In genomic region chr12:129911437-129912049, GRCh38 we compare ENCODE assay signal across 8 cellular contexts. TPM values are rescaled to one million over a fixed set of nuclear protein-coding genes. Genes with fewer than 3 reads are reported as not detected.
DNase-seq lines count a peak whose midpoint lies in the region; ATAC-seq, FAIRE-seq and TF ChIP-seq lines count a peak whose summit lies in the region.

No MANE protein-coding gene starts in this region.

- H3K27me3 ChIP-seq in GM12878 (replicated peaks in 1 of 2; ENCODE audit: control insufficient read depth in 2 of 2, insufficient read depth in 2 of 2, low read length in 1 of 2), result no peaks in the 10 kb centered on the region
- H3K27me3 ChIP-seq in upper lobe of left lung, result no peaks in the 10 kb centered on the region

- TF ChIP-seq POLR2A in GM12878 (IDR thresholded peaks at IDR 0.05; ENCODE audit: low read depth, low read length), result no peak
- no peak for TF ChIP-seq POLR2A in upper lobe of left lung (IDR thresholded peaks at IDR 0.05)

- H3K4me1 ChIP-seq in GM12878 (ENCODE audit: control insufficient read depth, insufficient read depth, low read length) (no peaks in the 10 kb centered on the region), upper lobe of left lung (no peaks in the 10 kb centered on the region)

- WGBS in GM12878 (ENCODE audit: insufficient coverage, insufficient replicate concordance, low lambda C conversion rate, missing lambda C conversion rate), result 1% methylated on average over 8 of the region's 8 CpGs
- WGBS in upper lobe of left lung, 2 donors, result 5 to 6% methylated on average over 8 of the region's 8 CpGs

- no TSS peak for BruUV-seq in GM12878 (replicated peaks; lab: Mats Ljungman, UMichigan)

- RAD21 ChIA-PET in GM12878 (lab: Charles Lee; ENCODE audit: unreplicated experiment), result interaction anchor here (0.6 to 2.2 kb wide), 5 partner anchors 10 to 1653 kb away, joined by 3 to 17 read pairs (median 3); no protein-coding TSS in a partner anchor

- no peaks in the 10 kb centered on the region for H3K79me2 ChIP-seq in GM12878 (ENCODE audit: control insufficient read depth, insufficient read depth, low read length)

- no peak for FAIRE-seq in GM12878 (lab: Jason Lieb, UNC)

- SMC1A ChIA-PET in GM12878 (lab: Charles Lee; ENCODE audit: uncharacterized antibody, unreplicated experiment), result interaction anchor here (0.7 to 1.4 kb wide), 4 partner anchors 942 to 1652 kb away, joined by 3 to 4 read pairs (median 4); no protein-coding TSS in a partner anchor

- intact Hi-C loops in GM12878 (cut with micrococcal nuclease; ENCODE audit: unreplicated experiment), result loop anchor here (1.0 to 10.0 kb wide), 6 partner anchors 719 to 1652 kb away; no protein-coding TSS in a partner anchor
- intact Hi-C loops in left colon (cut with DNase I, micrococcal nuclease), result no loop called here

- H4K20me1 ChIP-seq in GM12878 (ENCODE audit: control insufficient read depth, insufficient read depth), result no peaks in the 10 kb centered on the region

- TF ChIP-seq RAD21 in GM12878 (IDR thresholded peaks at IDR 0.05; ENCODE audit: insufficient read depth, low read depth, low read length), result peak; percentile 95

- in situ Hi-C loops in GM12878 (cut with MboI), result loop anchor here (5.0 to 10.0 kb wide), 3 partner anchors 937 to 1657 kb away; no protein-coding TSS in a partner anchor

- DNase-seq in AML-193 (lab: John Stamatoyannopoulos, UW) (peak; percentile 20 to 44), NCI-H345 (lab: John Stamatoyannopoulos, UW) (peak; percentile 83), GM12878 (ENCODE audit: low read depth, low spot score) (no peak), left colon (peak in 1 of 2 donors; percentile 31), upper lobe of left lung (peak; percentile 38 to 81)
- DNase-seq in effector CD8-positive, alpha-beta T cell (lab: John Stamatoyannopoulos, UW), result no peak

- H3K36me3 ChIP-seq in GM12878 (ENCODE audit: control insufficient read depth in 2 of 2, insufficient read depth in 2 of 2, low read length in 1 of 2) (no peaks in the 10 kb centered on the region), upper lobe of left lung (no peaks in the 10 kb centered on the region)

- H3K9me3 ChIP-seq in GM12878 (replicated peaks; ENCODE audit: control insufficient read depth, insufficient read depth, low read length) (no peaks in the 10 kb centered on the region), upper lobe of left lung (no peaks in the 10 kb centered on the region)

- H3K4me2 ChIP-seq in GM12878 (ENCODE audit: control insufficient read depth, insufficient read depth), result no peak overlapping the region

- no peak overlapping the region for H2AFZ ChIP-seq in GM12878 (ENCODE audit: control insufficient read depth, low read depth, low read length)

- CTCF ChIA-PET in GM12878 (lab: Yijun Ruan, JAX), result interaction anchor here (0.8 to 1.9 kb wide), 13 partner anchors 11 to 1654 kb away, joined by 3 to 26 read pairs (median 3); no protein-coding TSS in a partner anchor

- H3K9ac ChIP-seq in GM12878 (ENCODE audit: control insufficient read depth, insufficient read depth, low read length), result no peak overlapping the region

- H3K27ac ChIP-seq in GM12878 (ENCODE audit: control insufficient read depth, insufficient read depth) (no peak overlapping the region), upper lobe of left lung (no peak overlapping the region)

- POLR2A ChIA-PET in GM12878 (lab: Charles Lee), result no interaction called here

- TF ChIP-seq CTCF in GM12874 (IDR thresholded peaks at IDR 0.05; ENCODE audit: insufficient read depth, low read depth, low read length), result peak; percentile 71
- peak; percentile 74 to 92 (median 83); a peak in 5 of 6 replicates for TF ChIP-seq CTCF in GM12878 (IDR thresholded peaks at IDR 0.05 in 2 of 3, conservative IDR thresholded peaks at IDR 0.05 in 1 of 3; ENCODE audit: control insufficient read depth in 2 of 3, extremely low read depth in 1 of 3, insufficient read depth in 1 of 3, low read depth in 3 of 3, low read length in 3 of 3)
- TF ChIP-seq CTCF in upper lobe of left lung (IDR thresholded peaks at IDR 0.05), result peak in 5 of 6 experiments; percentile 23 to 81 (median 70)

- peak; percentile 64 for ATAC-seq in HG03039 (IDR thresholded peaks at IDR 0.05; ENCODE audit: unreplicated experiment)
- ATAC-seq in GM12878, result peak; percentile 90
- peak; percentile 81 for ATAC-seq in left colon
- ATAC-seq in upper lobe of left lung (ENCODE audit: low FRiP score in 2 of 2), result peak in 1 of 2 donors; percentile 71

- H3K4me3 ChIP-seq in GM12878 (no peak overlapping the region), upper lobe of left lung (no peak overlapping the region)

- TF ChIP-seq EP300 in GM12878 (IDR thresholded peaks at IDR 0.05; ENCODE audit: borderline replicate concordance in 1 of 2, control insufficient read depth in 1 of 2, low read depth in 2 of 2, low read length in 2 of 2), result no peak
- no peak for TF ChIP-seq EP300 in upper lobe of left lung (IDR thresholded peaks at IDR 0.05)

TF ChIP-seq in GM12878, 131 proteins besides CTCF, POLR2A, EP300 and RAD21:
- TF ChIP-seq TAF1 (IDR thresholded peaks at IDR 0.05; ENCODE audit: borderline replicate concordance, low read depth, low read length), result no peak
- no peak for TF ChIP-seq CHD1 (IDR thresholded peaks at IDR 0.05; ENCODE audit: low read depth, low read length)
- TF ChIP-seq MTA3 (IDR thresholded peaks at IDR 0.05; ENCODE audit: borderline replicate concordance, low read length), result no peak
- TF ChIP-seq, protein P1, sequence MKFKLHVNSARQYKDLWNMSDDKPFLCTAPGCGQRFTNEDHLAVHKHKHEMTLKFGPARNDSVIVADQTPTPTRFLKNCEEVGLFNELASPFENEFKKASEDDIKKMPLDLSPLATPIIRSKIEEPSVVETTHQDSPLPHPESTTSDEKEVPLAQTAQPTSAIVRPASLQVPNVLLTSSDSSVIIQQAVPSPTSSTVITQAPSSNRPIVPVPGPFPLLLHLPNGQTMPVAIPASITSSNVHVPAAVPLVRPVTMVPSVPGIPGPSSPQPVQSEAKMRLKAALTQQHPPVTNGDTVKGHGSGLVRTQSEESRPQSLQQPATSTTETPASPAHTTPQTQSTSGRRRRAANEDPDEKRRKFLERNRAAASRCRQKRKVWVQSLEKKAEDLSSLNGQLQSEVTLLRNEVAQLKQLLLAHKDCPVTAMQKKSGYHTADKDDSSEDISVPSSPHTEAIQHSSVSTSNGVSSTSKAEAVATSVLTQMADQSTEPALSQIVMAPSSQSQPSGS (IDR thresholded peaks at IDR 0.05; ENCODE audit: low read length), result no peak
- peak; percentile 89 for TF ChIP-seq SMC3 (IDR thresholded peaks at IDR 0.05; ENCODE audit: borderline replicate concordance, low read length)
- no peak for TF ChIP-seq CBX3 (IDR thresholded peaks at IDR 0.05; ENCODE audit: borderline replicate concordance, low read depth)
- TF ChIP-seq, protein P2, sequence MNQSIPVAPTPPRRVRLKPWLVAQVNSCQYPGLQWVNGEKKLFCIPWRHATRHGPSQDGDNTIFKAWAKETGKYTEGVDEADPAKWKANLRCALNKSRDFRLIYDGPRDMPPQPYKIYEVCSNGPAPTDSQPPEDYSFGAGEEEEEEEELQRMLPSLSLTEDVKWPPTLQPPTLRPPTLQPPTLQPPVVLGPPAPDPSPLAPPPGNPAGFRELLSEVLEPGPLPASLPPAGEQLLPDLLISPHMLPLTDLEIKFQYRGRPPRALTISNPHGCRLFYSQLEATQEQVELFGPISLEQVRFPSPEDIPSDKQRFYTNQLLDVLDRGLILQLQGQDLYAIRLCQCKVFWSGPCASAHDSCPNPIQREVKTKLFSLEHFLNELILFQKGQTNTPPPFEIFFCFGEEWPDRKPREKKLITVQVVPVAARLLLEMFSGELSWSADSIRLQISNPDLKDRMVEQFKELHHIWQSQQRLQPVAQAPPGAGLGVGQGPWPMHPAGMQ (IDR thresholded peaks at IDR 0.05; ENCODE audit: borderline replicate concordance), result no peak

RNA-seq across cellular contexts. Expression of gene TMEM132D, which starts 7.7 kb away (rescaled TPM):
- total RNA-seq in GM12878 (2013; cell fraction: nucleolus; rRNA removed), result 0.07 and 0.15 TPM in 2 replicates
- total RNA-seq in GM12878 (2014; rRNA removed), result under 0.01 and 0.05 TPM in 2 replicates
- not detected in 2 replicates for total RNA-seq in GM12878 (2014; rRNA removed; fragmentation: Illumina TruSeq; extraction: Trizol)
- total RNA-seq in GM12878 (2021), result 0.03 TPM in 1 of 2 replicates, not detected in the other
- 0.08 TPM for polyA plus RNA-seq in GM12878 (2011; ENCODE audit: low read depth)
- 0.01 TPM in 2 replicates for polyA plus RNA-seq in GM12878 (2011; rRNA removed)
- polyA plus RNA-seq in GM12878 (2011; cell fraction: cytosol; rRNA removed), result 0.01 TPM in 1 of 2 replicates, not detected in the other
- polyA plus RNA-seq in GM12878 (2011; cell fraction: nucleus; rRNA removed), result not detected in 2 replicates
- polyA plus RNA-seq in GM12878 (2012), result 0.09 and 0.20 TPM in 2 replicates
- polyA plus RNA-seq in GM12878 (2014; fragmentation: Illumina TruSeq; extraction: Trizol), result 0.04 TPM in 1 of 2 replicates, not detected in the other
- polyA plus RNA-seq in GM12878 (2014; fragmentation: Nextera tagmentation; extraction: Ambion mirVana), result under 1 TPM; 0.02 TPM
- 0.09 and 0.12 TPM in 2 replicates for polyA plus RNA-seq in GM12878 (2014; rRNA removed)
- polyA plus RNA-seq in GM12878 (2016; fragmentation: Nextera tagmentation; extraction: Ambion mirVana), result under 1 TPM in 1 of 2 experiments, not detected in 1; 0.03 TPM
- polyA minus RNA-seq in GM12878 (2011; rRNA and poly(A)+ RNA removed), result not detected in 2 replicates
- not detected in 2 replicates for polyA minus RNA-seq in GM12878 (2011; cell fraction: cytosol; rRNA and poly(A)+ RNA removed)
- not detected in 2 replicates for polyA minus RNA-seq in GM12878 (2011; cell fraction: nucleus; rRNA and poly(A)+ RNA removed)
- total RNA-seq in left colon, result under 1 TPM; 0.15 to 0.25 TPM
- total RNA-seq in upper lobe of left lung, result 1 to 10 TPM in 1 of 6 donors, under 1 TPM in 4, not detected in 1; 0.30 to 1.0 (median 0.79) TPM

Comparison
In these comparisons a context has a peak if more than half of its experiments do, and no peak if none do; other contexts are left out.
1. DNase-seq: peak in AML-193 (2 of 2), NCI-H345 (single experiment) and upper lobe of left lung (2 of 2); none in GM12878 (single experiment) and effector CD8-positive, alpha-beta T cell (single experiment).
2. Peak in every context shown above with its lines, with median percentiles within 50 percentile points of each other: CTCF ChIP-seq.